8 cellular contexts compared by ENCODE assay signal in the genomic region with DNA sequence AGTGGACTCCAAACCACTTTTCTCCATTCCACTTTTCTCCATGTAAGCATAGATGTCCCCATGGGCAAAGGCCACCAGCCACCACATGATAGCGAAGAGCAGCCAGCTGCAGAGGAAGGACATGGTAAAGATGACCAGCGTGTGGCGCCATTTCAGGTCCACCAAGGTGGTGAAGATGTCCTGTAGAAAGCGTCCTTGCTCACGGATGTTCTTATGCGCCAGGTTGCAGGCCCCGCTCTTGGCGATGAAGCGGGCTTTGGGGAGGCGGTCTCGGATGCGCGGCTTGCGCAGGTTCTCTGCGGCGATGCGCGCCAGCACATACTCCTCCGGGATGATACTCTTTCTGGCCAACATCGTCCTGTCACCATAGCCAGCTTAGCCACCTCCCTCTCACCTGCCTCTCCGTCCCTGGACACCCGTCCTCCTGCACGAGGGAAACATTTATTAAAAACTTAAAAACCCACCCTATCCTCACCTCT. TPM values are rescaled to one million over a fixed set of nuclear protein-coding genes. Genes with fewer than 3 reads are reported as not detected.
DNase-seq lines count a peak whose midpoint lies in the region; ATAC-seq and TF ChIP-seq lines count a peak whose summit lies in the region.

No MANE protein-coding gene starts in this region.

- H3K36me3 ChIP-seq in SK-N-SH (replicated peaks in 1 of 2; ENCODE audit: control insufficient read depth in 1 of 2, insufficient read depth in 2 of 2, low read length in 1 of 2) = peaks cover 0 to 4% of the 10 kb centered on the region in 2 experiments
- peaks cover 0 to 43% (median 0%) of the 10 kb centered on the region in 9 donors for H3K36me3 ChIP-seq in heart right ventricle
- H3K36me3 ChIP-seq in sigmoid colon = peaks cover 0 to 1% (median 0%) of the 10 kb centered on the region in 4 donors

- no peak overlapping the region for H3K27ac Mint-ChIP-seq in stimulated activated naive B cell treated with anti-CD40 and anti-IgM and Interleukin-4, amounts not matched to agents 10 μg/mL and 1 μg/mL and 100 μg/mL, for 72 hours

- no peaks in the 10 kb centered on the region for H3K79me2 ChIP-seq in SK-N-SH (ENCODE audit: insufficient read depth)

- H3K4me1 Mint-ChIP-seq in stimulated activated naive B cell treated with anti-CD40 and anti-IgM and Interleukin-4, amounts not matched to agents 10 μg/mL and 1 μg/mL and 100 μg/mL, for 72 hours = peaks cover 3 to 8% of the 10 kb centered on the region in 2 donors

- H3K9me2 ChIP-seq in SK-N-SH = no peaks in the 10 kb centered on the region

- H3K27ac ChIP-seq in SK-N-SH (ENCODE audit: low read depth in 2 of 2, low read length in 1 of 2) (peak overlapping the region in 1 of 2 experiments; percentile 86; a peak in 2 of 4 replicates), heart right ventricle (peak overlapping the region; percentile 82 to 97 (median 91)), sigmoid colon (peak overlapping the region; percentile 85 to 93 (median 90))

- POLR2A ChIA-PET in SK-N-SH (lab: Yijun Ruan, JAX) = no interaction called here

- WGBS in SK-N-SH (ENCODE audit: low lambda C conversion rate) = 37% methylated on average over 13 of the region's 23 CpGs
- 3 to 12% methylated on average over 23 of the region's 23 CpGs for WGBS in heart right ventricle, 2 donors
- WGBS in sigmoid colon, 2 donors = 44 to 87% methylated on average over 23 of the region's 23 CpGs

- intact Hi-C loops in heart right ventricle (cut with DNase I) (loop anchor here in 6 of 10 donors (2.0 to 5.0 kb wide), 6 partner anchors 44 to 169 kb away; a partner anchor contains a TSS), sigmoid colon (cut with DNase I) (loop anchor here (5.0 kb wide), 4 partner anchors 54 to 214 kb away; no protein-coding TSS in a partner anchor)

- no peak for TF ChIP-seq POLR2A in sigmoid colon (IDR thresholded peaks at IDR 0.05)

- H3K9ac ChIP-seq in SK-N-SH = no peak overlapping the region

- no peaks in the 10 kb centered on the region for H3K36me3 Mint-ChIP-seq in stimulated activated naive B cell treated with anti-CD40 and anti-IgM and Interleukin-4, amounts not matched to agents 10 μg/mL and 1 μg/mL and 100 μg/mL, for 72 hours

- TF ChIP-seq RAD21 in SK-N-SH (IDR thresholded peaks at IDR 0.05; ENCODE audit: low read length) = peak; percentile 52

- 0 out of 2 replicates have a peak overlapping the region, but pooled peaks have one; percentile 24 for H2AFZ ChIP-seq in SK-N-SH (ENCODE audit: low read depth)

- no peak overlapping the region for H3K4me3 Mint-ChIP-seq in stimulated activated naive B cell treated with anti-CD40 and anti-IgM and Interleukin-4, amounts not matched to agents 10 μg/mL and 1 μg/mL and 100 μg/mL, for 72 hours

- H3K27me3 Mint-ChIP-seq in stimulated activated naive B cell treated with anti-CD40 and anti-IgM and Interleukin-4, amounts not matched to agents 10 μg/mL and 1 μg/mL and 100 μg/mL, for 72 hours = peaks cover 44 to 53% of the 10 kb centered on the region in 2 donors

- H3K9me3 Mint-ChIP-seq in stimulated activated naive B cell treated with anti-CD40 and anti-IgM and Interleukin-4, amounts not matched to agents 10 μg/mL and 1 μg/mL and 100 μg/mL, for 72 hours = no peaks in the 10 kb centered on the region

- ATAC-seq in heart right ventricle = peak; percentile 16 to 55 (median 44)
- no peak for ATAC-seq in GM21447 (IDR thresholded peaks at IDR 0.05; ENCODE audit: unreplicated experiment)
- ATAC-seq in stimulated activated naive B cell treated with anti-CD40 and anti-IgM and Interleukin-4, amounts not matched to agents 10 μg/mL and 1 μg/mL and 100 μg/mL, for 72 hours (replicated peaks) = no peak

- H3K27me3 ChIP-seq in SK-N-SH (ENCODE audit: insufficient read depth) = peaks cover 10% of the 10 kb centered on the region
- peaks cover 0 to 51% (median 0%) of the 10 kb centered on the region in 7 donors for H3K27me3 ChIP-seq in heart right ventricle
- no peaks in the 10 kb centered on the region for H3K27me3 ChIP-seq in sigmoid colon

- peak; percentile 37; the same call in 1 of the 3 replicates for TF ChIP-seq CTCF in GM12872 (IDR thresholded peaks at IDR 0.05; ENCODE audit: insufficient read depth, low read depth, low read length)
- TF ChIP-seq CTCF in SK-N-SH (IDR thresholded peaks at IDR 0.05) = peak; percentile 29
- peak in 8 of 9 donors; percentile 13 to 62 (median 44) for TF ChIP-seq CTCF in heart right ventricle (IDR thresholded peaks at IDR 0.05)
- TF ChIP-seq CTCF in sigmoid colon (IDR thresholded peaks at IDR 0.05) = peak in 1 of 4 experiments; percentile 24

- TF ChIP-seq EP300 in SK-N-SH (IDR thresholded peaks at IDR 0.05; ENCODE audit: borderline replicate concordance in 1 of 2, low read depth in 1 of 2, low read length in 1 of 2) = no peak
- no peak for TF ChIP-seq EP300 in sigmoid colon (IDR thresholded peaks at IDR 0.05)

- H3F3A ChIP-seq in SK-N-SH (replicated peaks; ENCODE audit: insufficient read depth) = no peaks in the 10 kb centered on the region

- H3K4me3 ChIP-seq in SK-N-SH (ENCODE audit: low read depth in 2 of 2, low read length in 1 of 2) (peak overlapping the region in 1 of 2 experiments; percentile 50; a peak in 1 of 4 replicates), heart right ventricle (peak overlapping the region; percentile 30 to 78 (median 70)), sigmoid colon (peak overlapping the region; percentile 65 to 71 (median 68))

- DNase-seq in SK-N-SH = peak; percentile 43
- DNase-seq in heart right ventricle = peak; percentile 67 to 68
- peak; percentile 83 for DNase-seq in sigmoid colon
- DNase-seq in NCI-H1092 (lab: John Stamatoyannopoulos, UW) = no peak
- no peak for DNase-seq in midbrain (lab: John Stamatoyannopoulos, UW)
- DNase-seq in stimulated activated naive B cell treated with anti-CD40 and anti-IgM and Interleukin-4, amounts not matched to agents 10 μg/mL and 1 μg/mL and 100 μg/mL, for 72 hours = no peak

- peak overlapping the region; percentile 74; the same call in 1 of the 2 replicates for H3K4me2 ChIP-seq in SK-N-SH

- no peaks in the 10 kb centered on the region for H4K20me1 ChIP-seq in SK-N-SH (ENCODE audit: insufficient read depth)

- peaks cover 0 to 9% of the 10 kb centered on the region in 2 experiments; a peak in 3 of 4 replicates for H3K4me1 ChIP-seq in SK-N-SH (ENCODE audit: control insufficient read depth in 1 of 2, insufficient read depth in 2 of 2, low read depth in 1 of 2, low read length in 1 of 2)
- peaks cover 0 to 38% (median 6%) of the 10 kb centered on the region in 9 donors for H3K4me1 ChIP-seq in heart right ventricle
- peaks cover 0 to 37% (median 28%) of the 10 kb centered on the region in 4 donors for H3K4me1 ChIP-seq in sigmoid colon

- H3K9me3 ChIP-seq in SK-N-SH (no peaks in the 10 kb centered on the region), heart right ventricle (no peaks in the 10 kb centered on the region), sigmoid colon (no peaks in the 10 kb centered on the region)

- CTCF ChIA-PET in SK-N-SH (lab: Yijun Ruan, JAX) = interaction anchor here (0.6 to 3.2 kb wide), 18 partner anchors 9 to 221 kb away, joined by 3 to 18 read pairs (median 4); no protein-coding TSS in a partner anchor

TF ChIP-seq in SK-N-SH, 30 proteins besides CTCF, POLR2A, EP300 and RAD21:
- TF ChIP-seq SMC3 (IDR thresholded peaks at IDR 0.05; ENCODE audit: low read depth, low read length) (peak; percentile 34; the same call in 1 of the 2 replicates), NFIC (IDR thresholded peaks at IDR 0.05; ENCODE audit: borderline replicate concordance) (no peak), FOXJ3 (CRISPR knock-in tag; IDR thresholded peaks at IDR 0.05) (peak; percentile 66; the same call in 1 of the 2 replicates)

RNA-seq across cellular contexts. Expression of a gene that starts 1.2 kb away (rescaled TPM):
- polyA plus RNA-seq in SK-N-SH (2012; rRNA removed) (0.15 and 0.37 TPM in 2 replicates), heart right ventricle (10 to 100 TPM; 13.8 to 87.8 TPM), sigmoid colon (1 to 10 TPM in 1 of 3 donors, under 1 TPM in 1, not detected in 1; 0.60 to 6.4 TPM)
- 0.21 and 0.55 TPM in 2 replicates for polyA plus RNA-seq in SK-N-SH (2012; cell fraction: cytosol; rRNA removed)
- 0.04 and 0.36 TPM in 2 replicates for polyA plus RNA-seq in SK-N-SH (2012; cell fraction: nucleus; rRNA removed)
- total RNA-seq in heart right ventricle (100 to 1,000 TPM in 2 of 10 donors, 10 to 100 TPM in 8; 46.0 to 128 (median 54.8) TPM), sigmoid colon (10 to 100 TPM; 17.4 to 20.3 (median 17.8) TPM)

Comparison
In these comparisons a context has a peak if more than half of its experiments do, and no peak if none do; other contexts are left out.
1. DNase-seq: peak in SK-N-SH (single experiment), heart right ventricle (2 of 2) and sigmoid colon (single experiment); none in NCI-H1092 (single experiment), midbrain (single experiment) and stimulated activated naive B cell treated with anti-CD40 and anti-IgM and Interleukin-4, amounts not matched to agents 10 μg/mL and 1 μg/mL and 100 μg/mL, for 72 hours (single experiment).
2. ATAC-seq: peak in heart right ventricle (8 of 8); none in GM21447 (single experiment) and stimulated activated naive B cell treated with anti-CD40 and anti-IgM and Interleukin-4, amounts not matched to agents 10 μg/mL and 1 μg/mL and 100 μg/mL, for 72 hours (0 of 2).